ENCODE assay signal across 8 cellular contexts in the genomic region with DNA sequence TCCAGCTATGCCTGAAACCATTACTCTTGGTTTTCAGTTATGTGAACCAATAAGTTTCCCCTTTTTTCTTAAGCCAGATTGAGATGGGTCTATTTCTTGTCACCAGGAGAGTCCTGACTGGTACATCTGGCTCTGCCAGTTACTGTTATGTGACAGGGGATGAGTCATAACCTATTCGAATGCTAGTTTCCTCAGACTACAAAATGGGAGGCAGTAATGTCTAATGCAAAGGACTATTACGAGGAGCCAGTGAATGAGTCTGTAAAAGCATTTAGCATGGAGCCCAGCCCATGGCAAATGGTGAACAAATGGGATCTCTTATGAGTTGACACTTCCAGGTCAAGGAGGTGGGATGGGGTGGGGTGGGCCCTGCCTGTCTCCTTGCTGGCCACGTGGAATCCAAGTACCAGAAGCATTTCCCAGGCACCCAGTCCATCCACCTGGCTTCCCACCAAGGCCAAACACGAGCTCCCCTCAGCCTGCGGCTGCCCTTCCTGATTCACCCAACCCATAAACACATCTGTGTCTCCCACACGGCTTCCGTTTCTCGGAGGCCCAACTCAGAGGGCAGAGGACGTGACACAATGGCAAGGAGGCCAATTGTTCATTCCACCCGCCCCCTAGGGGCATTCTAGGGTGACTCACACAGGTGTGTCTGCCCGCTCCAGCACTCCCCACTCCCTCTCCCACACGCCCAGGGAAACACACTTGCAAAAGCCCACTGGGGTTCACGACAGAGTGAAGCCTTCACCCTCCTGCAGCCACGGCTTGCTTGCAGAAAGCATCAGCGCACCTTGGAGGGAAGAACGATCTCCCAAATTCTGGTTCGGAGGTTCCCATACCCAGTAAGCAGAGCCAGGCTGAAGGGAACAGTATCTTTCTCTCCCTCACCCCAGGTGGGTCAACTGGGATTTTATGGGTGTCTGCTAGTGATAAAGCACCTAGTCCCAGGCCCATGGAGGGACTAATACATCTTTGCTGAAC.
DNase-seq lines count a peak whose midpoint lies in the region; ATAC-seq and TF ChIP-seq lines count a peak whose summit lies in the region.

No MANE protein-coding gene starts in this region.

- CTCF ChIA-PET in PC-3 (lab: Charles Lee) = no interaction called here

- H3K27ac ChIP-seq in PC-3 (ENCODE audit: low read length) (peak overlapping the region; percentile 97), gastrocnemius medialis (peak overlapping the region; percentile 78 to 87 (median 82)), adrenal gland (no peak overlapping the region), ovary (no peak overlapping the region)

- no peaks in the 10 kb centered on the region for H3F3A ChIP-seq in PC-3 (ENCODE audit: low read length, unreplicated experiment)

- H3K27me3 ChIP-seq in PC-3 (ENCODE audit: low read length) (no peaks in the 10 kb centered on the region), gastrocnemius medialis (no peaks in the 10 kb centered on the region), adrenal gland (no peaks in the 10 kb centered on the region), ovary (no peaks in the 10 kb centered on the region)

- intact Hi-C loops in PC-3 (cut with micrococcal nuclease) = no loop called here
- intact Hi-C loops in gastrocnemius medialis (cut with DNase I; ENCODE audit: low total_unique reads) = loop anchor here (2.0 kb wide), 1 partner anchor 27 kb away; no protein-coding TSS in a partner anchor
- intact Hi-C loops in adrenal gland (cut with DNase I) = no loop called here
- intact Hi-C loops in ovary (cut with DNase I) = no loop called here

- DNase-seq in ELR (ENCODE audit: low read depth) (peak; percentile 75), PC-3 (peak; percentile 91), gastrocnemius medialis (peak in 1 of 2 donors; percentile 48), NCI-H1417 (lab: John Stamatoyannopoulos, UW) (no peak), adrenal gland (no peak), ovary (no peak)
- DNase-seq in activated T-helper 9 cell treated with anti-CD3 and anti-CD28 coated beads, Interleukin-2, amount 50 U/mL, for 16 hours (ENCODE audit: low read depth) = peak; percentile 65

- peak overlapping the region; percentile 30; the same call in 1 of the 2 replicates for H2AFZ ChIP-seq in PC-3 (ENCODE audit: low read length)

- H3K4me1 ChIP-seq in PC-3 (ENCODE audit: insufficient read depth, low read length) (peaks cover 44% of the 10 kb centered on the region), gastrocnemius medialis (peaks cover 22 to 28% of the 10 kb centered on the region in 2 donors), adrenal gland (replicated peaks in 1 of 2) (no peaks in the 10 kb centered on the region), ovary (ENCODE audit: insufficient read depth) (no peaks in the 10 kb centered on the region)

- H3K9ac ChIP-seq in PC-3 (ENCODE audit: low read length) = peak overlapping the region; percentile 81

- H3K4me3 ChIP-seq in PC-3 (ENCODE audit: low read length) (peak overlapping the region; percentile 40; the same call in 1 of the 2 replicates), gastrocnemius medialis (no peak overlapping the region), adrenal gland (no peak overlapping the region), ovary (no peak overlapping the region)

- ATAC-seq in PC-3 = peak; percentile 79
- peak; percentile 98 for ATAC-seq in gastrocnemius medialis
- ATAC-seq in HG03378 (IDR thresholded peaks at IDR 0.05; ENCODE audit: unreplicated experiment) = no peak

- TF ChIP-seq CTCF in PC-3 (conservative IDR thresholded peaks at IDR 0.05; ENCODE audit: low read depth, low read length) = no peak
- TF ChIP-seq CTCF in gastrocnemius medialis (IDR thresholded peaks at IDR 0.05 in 4 of 5, conservative IDR thresholded peaks at IDR 0.05 in 1 of 5) = no peak
- no peak for TF ChIP-seq CTCF in adrenal gland (IDR thresholded peaks at IDR 0.05)
- no peak for TF ChIP-seq CTCF in ovary (IDR thresholded peaks at IDR 0.05)

- in situ Hi-C loops in gastrocnemius medialis (cut with MboI; ENCODE audit: low sequenced_read_pairs in 4 of 4) = no loop called here

- no peaks in the 10 kb centered on the region for H3K36me3 ChIP-seq in PC-3 (ENCODE audit: low read depth, low read length)
- H3K36me3 ChIP-seq in gastrocnemius medialis = no peaks in the 10 kb centered on the region
- H3K36me3 ChIP-seq in adrenal gland (replicated peaks in 1 of 2) = no peaks in the 10 kb centered on the region
- H3K36me3 ChIP-seq in ovary = no peaks in the 10 kb centered on the region

- H3K9me3 ChIP-seq in PC-3 (ENCODE audit: low read length) (no peaks in the 10 kb centered on the region), gastrocnemius medialis (no peaks in the 10 kb centered on the region), adrenal gland (replicated peaks in 1 of 3) (no peaks in the 10 kb centered on the region), ovary (no peaks in the 10 kb centered on the region)

- no peak for TF ChIP-seq POLR2A in gastrocnemius medialis (IDR thresholded peaks at IDR 0.05)
- TF ChIP-seq POLR2A in adrenal gland (IDR thresholded peaks at IDR 0.05) = no peak
- no peak for TF ChIP-seq POLR2A in ovary (IDR thresholded peaks at IDR 0.05)

- peak overlapping the region; percentile 83 for H3K4me2 ChIP-seq in PC-3 (ENCODE audit: low read length)

- no peaks in the 10 kb centered on the region for H3K9me2 ChIP-seq in PC-3 (replicated peaks; ENCODE audit: low read length)

- POLR2A ChIA-PET in PC-3 (lab: Charles Lee; ENCODE audit: unreplicated experiment) = interaction anchor here (0.6 kb wide), 1 partner anchor 12 kb away, joined by 4 read pairs; no protein-coding TSS in a partner anchor

- WGBS in adrenal gland, 4 donors = 80 to 89% (median 84%) methylated on average over 17 of the region's 17 CpGs
- whole genome bisulfite sequencing in ovary, 3 donors = 86 to 89% (median 87%) methylated on average over 17 of the region's 17 CpGs

- no peaks in the 10 kb centered on the region for H3K79me2 ChIP-seq in PC-3 (ENCODE audit: low read length)

- TSS peak; percentile 76 for BruUV-seq in PC-3 (replicated peaks; lab: Mats Ljungman, UMichigan)

- H4K20me1 ChIP-seq in PC-3 (ENCODE audit: low read length) = no peaks in the 10 kb centered on the region

- no peak for TF ChIP-seq EP300 in ovary (IDR thresholded peaks at IDR 0.05)

Comparison
In these comparisons a context has a peak if more than half of its experiments do, and no peak if none do; other contexts are left out.
1. DNase-seq: peak in ELR (single experiment), PC-3 (single experiment) and activated T-helper 9 cell treated with anti-CD3 and anti-CD28 coated beads, Interleukin-2, amount 50 U/mL, for 16 hours (single experiment); none in NCI-H1417 (0 of 3), adrenal gland (0 of 7) and ovary (0 of 5).
2. H3K27ac ChIP-seq: peak in PC-3 (single experiment) and gastrocnemius medialis (4 of 4); none in adrenal gland (0 of 5) and ovary (0 of 2).